ENCODE assay signal across 1 cellular context in the genomic region with DNA sequence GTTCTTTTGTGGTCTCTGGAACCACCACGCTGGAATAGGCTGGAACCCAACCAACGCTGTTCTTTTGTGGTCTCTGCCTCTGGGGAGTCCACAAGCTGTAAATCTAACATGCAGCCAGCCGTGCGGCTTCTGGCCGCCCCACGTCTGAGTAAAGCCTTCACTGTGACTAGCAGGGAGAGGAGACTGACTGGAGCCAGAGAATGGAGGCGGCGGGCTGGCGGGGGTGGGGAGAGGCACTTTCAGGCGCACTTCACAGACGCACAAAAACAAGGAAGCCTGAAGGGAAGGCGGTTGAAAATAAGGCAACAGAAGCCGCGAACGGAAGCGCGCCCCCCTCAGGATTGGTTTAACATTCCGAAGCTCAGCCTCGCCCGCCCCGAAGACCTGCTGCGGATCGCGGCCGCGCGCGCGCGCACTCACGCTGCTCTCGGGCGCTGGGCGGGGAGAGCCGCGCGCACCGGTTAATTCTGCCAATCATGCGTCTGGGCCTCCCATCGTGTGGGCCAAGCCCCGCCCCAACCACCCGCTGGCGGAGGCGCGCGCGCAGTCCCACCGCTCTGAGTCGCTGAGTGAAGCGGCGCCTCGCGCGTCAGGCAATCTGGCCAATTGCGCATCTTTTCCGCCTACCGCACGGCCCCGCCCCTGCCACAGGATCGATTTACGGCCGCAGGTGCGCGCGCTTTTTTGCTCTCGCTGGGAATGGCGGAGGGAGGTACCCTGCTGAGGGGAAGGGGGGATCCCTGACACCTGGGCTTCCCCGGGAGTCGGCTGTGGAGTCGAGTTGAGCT.
TF ChIP-seq lines count a peak whose summit lies in the region.

A gene with protein sequence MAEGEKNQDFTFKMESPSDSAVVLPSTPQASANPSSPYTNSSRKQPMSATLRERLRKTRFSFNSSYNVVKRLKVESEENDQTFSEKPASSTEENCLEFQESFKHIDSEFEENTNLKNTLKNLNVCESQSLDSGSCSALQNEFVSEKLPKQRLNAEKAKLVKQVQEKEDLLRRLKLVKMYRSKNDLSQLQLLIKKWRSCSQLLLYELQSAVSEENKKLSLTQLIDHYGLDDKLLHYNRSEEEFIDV (plus strand): TSS at position 687 of the 788 bp plus-strand sequence. CDS start 13 bp downstream, at position 700.

TF ChIP-seq in GM12878, 131 proteins besides CTCF, POLR2A, EP300 and RAD21 (continued from another document and continues in another):
- TF ChIP-seq, protein P1, sequence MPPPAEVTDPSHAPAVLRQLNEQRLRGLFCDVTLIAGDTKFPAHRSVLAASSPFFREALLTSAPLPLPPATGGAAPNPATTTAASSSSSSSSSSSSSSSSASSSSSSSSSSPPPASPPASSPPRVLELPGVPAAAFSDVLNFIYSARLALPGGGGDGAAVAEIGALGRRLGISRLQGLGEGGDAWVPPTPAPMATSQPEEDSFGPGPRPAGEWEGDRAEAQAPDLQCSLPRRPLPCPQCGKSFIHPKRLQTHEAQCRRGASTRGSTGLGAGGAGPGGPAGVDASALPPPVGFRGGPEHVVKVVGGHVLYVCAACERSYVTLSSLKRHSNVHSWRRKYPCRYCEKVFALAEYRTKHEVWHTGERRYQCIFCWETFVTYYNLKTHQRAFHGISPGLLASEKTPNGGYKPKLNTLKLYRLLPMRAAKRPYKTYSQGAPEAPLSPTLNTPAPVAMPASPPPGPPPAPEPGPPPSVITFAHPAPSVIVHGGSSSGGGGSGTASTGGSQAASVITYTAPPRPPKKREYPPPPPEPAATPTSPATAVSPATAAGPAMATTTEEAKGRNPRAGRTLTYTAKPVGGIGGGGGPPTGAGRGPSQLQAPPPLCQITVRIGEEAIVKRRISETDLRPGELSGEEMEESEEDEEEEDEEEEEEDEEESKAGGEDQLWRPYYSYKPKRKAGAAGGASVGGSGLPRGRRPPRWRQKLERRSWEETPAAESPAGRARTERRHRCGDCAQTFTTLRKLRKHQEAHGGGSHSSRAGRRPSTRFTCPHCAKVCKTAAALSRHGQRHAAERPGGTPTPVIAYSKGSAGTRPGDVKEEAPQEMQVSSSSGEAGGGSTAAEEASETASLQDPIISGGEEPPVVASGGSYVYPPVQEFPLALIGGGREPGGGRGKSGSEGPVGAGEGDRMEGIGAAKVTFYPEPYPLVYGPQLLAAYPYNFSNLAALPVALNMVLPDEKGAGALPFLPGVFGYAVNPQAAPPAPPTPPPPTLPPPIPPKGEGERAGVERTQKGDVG (CRISPR knock-in tag; IDR thresholded peaks at IDR 0.05): no peak
- TF ChIP-seq ZNF687 (IDR thresholded peaks at IDR 0.05): no peak
- TF ChIP-seq CBFB (IDR thresholded peaks at IDR 0.05; ENCODE audit: low read depth): peak; percentile 55; the same call in 1 of the 2 replicates
- no peak for TF ChIP-seq USF2 (IDR thresholded peaks at IDR 0.05; ENCODE audit: borderline replicate concordance, low read depth, low read length)
- TF ChIP-seq CHD4 (IDR thresholded peaks at IDR 0.05): no peak
- TF ChIP-seq NBN (IDR thresholded peaks at IDR 0.05): peak; percentile 32; the same call in 1 of the 2 replicates
- no peak for TF ChIP-seq RAD51 (IDR thresholded peaks at IDR 0.05)
- TF ChIP-seq PML (IDR thresholded peaks at IDR 0.05; ENCODE audit: low read length): peak; percentile 89
- TF ChIP-seq WRNIP1 (IDR thresholded peaks at IDR 0.05; ENCODE audit: borderline replicate concordance, low read depth, low read length): no peak
- TF ChIP-seq, protein P2, sequence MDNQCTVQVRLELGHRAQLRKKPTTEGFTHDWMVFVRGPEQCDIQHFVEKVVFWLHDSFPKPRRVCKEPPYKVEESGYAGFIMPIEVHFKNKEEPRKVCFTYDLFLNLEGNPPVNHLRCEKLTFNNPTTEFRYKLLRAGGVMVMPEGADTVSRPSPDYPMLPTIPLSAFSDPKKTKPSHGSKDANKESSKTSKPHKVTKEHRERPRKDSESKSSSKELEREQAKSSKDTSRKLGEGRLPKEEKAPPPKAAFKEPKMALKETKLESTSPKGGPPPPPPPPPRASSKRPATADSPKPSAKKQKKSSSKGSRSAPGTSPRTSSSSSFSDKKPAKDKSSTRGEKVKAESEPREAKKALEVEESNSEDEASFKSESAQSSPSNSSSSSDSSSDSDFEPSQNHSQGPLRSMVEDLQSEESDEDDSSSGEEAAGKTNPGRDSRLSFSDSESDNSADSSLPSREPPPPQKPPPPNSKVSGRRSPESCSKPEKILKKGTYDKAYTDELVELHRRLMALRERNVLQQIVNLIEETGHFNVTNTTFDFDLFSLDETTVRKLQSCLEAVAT (IDR thresholded peaks at IDR 0.05): no peak; the same call in 1 of the 2 replicates
- TF ChIP-seq BACH1 (IDR thresholded peaks at IDR 0.05; ENCODE audit: borderline replicate concordance): peak; percentile 19; the same call in 1 of the 2 replicates
- TF ChIP-seq, protein P3, sequence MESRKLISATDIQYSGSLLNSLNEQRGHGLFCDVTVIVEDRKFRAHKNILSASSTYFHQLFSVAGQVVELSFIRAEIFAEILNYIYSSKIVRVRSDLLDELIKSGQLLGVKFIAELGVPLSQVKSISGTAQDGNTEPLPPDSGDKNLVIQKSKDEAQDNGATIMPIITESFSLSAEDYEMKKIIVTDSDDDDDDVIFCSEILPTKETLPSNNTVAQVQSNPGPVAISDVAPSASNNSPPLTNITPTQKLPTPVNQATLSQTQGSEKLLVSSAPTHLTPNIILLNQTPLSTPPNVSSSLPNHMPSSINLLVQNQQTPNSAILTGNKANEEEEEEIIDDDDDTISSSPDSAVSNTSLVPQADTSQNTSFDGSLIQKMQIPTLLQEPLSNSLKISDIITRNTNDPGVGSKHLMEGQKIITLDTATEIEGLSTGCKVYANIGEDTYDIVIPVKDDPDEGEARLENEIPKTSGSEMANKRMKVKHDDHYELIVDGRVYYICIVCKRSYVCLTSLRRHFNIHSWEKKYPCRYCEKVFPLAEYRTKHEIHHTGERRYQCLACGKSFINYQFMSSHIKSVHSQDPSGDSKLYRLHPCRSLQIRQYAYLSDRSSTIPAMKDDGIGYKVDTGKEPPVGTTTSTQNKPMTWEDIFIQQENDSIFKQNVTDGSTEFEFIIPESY (IDR thresholded peaks at IDR 0.05): no peak
- TF ChIP-seq SUZ12 (IDR thresholded peaks at IDR 0.05; ENCODE audit: unreplicated experiment): no peak
- 0 out of 2 replicates have a peak, but pooled peaks have one; percentile 26 for TF ChIP-seq JUND (IDR thresholded peaks at IDR 0.05; ENCODE audit: low read depth, low read length)
- peak; percentile 63 for TF ChIP-seq NRF1 (conservative IDR thresholded peaks at IDR 0.05; ENCODE audit: low read depth, low read length)
- no peak for TF ChIP-seq KDM1A (IDR thresholded peaks at IDR 0.05; ENCODE audit: borderline replicate concordance)
- peak; percentile 60; the same call in 1 of the 2 replicates for TF ChIP-seq ASH2L (IDR thresholded peaks at IDR 0.05; ENCODE audit: borderline replicate concordance, low read depth)
- no peak for TF ChIP-seq KAT2A (conservative IDR thresholded peaks at IDR 0.05; ENCODE audit: control insufficient read depth, low read depth, low read length)
- TF ChIP-seq BCL3 (IDR thresholded peaks at IDR 0.05; ENCODE audit: borderline replicate concordance, insufficient read depth, low read depth, low read length, poor library complexity, severe bottlenecking): no peak
- peak; percentile 46 for TF ChIP-seq MEF2B (IDR thresholded peaks at IDR 0.05; ENCODE audit: partially characterized antibody, poor library complexity, severe bottlenecking)
- TF ChIP-seq, protein P4, sequence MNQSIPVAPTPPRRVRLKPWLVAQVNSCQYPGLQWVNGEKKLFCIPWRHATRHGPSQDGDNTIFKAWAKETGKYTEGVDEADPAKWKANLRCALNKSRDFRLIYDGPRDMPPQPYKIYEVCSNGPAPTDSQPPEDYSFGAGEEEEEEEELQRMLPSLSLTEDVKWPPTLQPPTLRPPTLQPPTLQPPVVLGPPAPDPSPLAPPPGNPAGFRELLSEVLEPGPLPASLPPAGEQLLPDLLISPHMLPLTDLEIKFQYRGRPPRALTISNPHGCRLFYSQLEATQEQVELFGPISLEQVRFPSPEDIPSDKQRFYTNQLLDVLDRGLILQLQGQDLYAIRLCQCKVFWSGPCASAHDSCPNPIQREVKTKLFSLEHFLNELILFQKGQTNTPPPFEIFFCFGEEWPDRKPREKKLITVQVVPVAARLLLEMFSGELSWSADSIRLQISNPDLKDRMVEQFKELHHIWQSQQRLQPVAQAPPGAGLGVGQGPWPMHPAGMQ (IDR thresholded peaks at IDR 0.05; ENCODE audit: borderline replicate concordance): no peak
- TF ChIP-seq SMAD1 (IDR thresholded peaks at IDR 0.05; ENCODE audit: low read depth, partially characterized antibody): peak; percentile 73
- TF ChIP-seq TCF7 (IDR thresholded peaks at IDR 0.05; ENCODE audit: borderline replicate concordance): no peak
- TF ChIP-seq BCLAF1 (IDR thresholded peaks at IDR 0.05): no peak
- TF ChIP-seq SRF (IDR thresholded peaks at IDR 0.05; ENCODE audit: low read depth in 2 of 2, low read length in 2 of 2): peak in 1 of 2 experiments; percentile 67; a peak in 2 of 4 replicates
- TF ChIP-seq HCFC1 (IDR thresholded peaks at IDR 0.05; ENCODE audit: low read length): peak; percentile 15; the same call in 1 of the 2 replicates
- TF ChIP-seq PBX3 (IDR thresholded peaks at IDR 0.05; ENCODE audit: insufficient replicate concordance, low read depth, low read length): peak; percentile 83
- 0 out of 2 replicates have a peak, but pooled peaks have one; percentile 13 for TF ChIP-seq FOXM1 (IDR thresholded peaks at IDR 0.05; ENCODE audit: low read depth, low read length)
- TF ChIP-seq TBL1XR1 (IDR thresholded peaks at IDR 0.05; ENCODE audit: low read depth, low read length): 0 out of 2 replicates have a peak, but pooled peaks have one; percentile 39
- TF ChIP-seq SIX5 (IDR thresholded peaks at IDR 0.05; ENCODE audit: low read depth, low read length, severe bottlenecking): no peak
- TF ChIP-seq ZNF217 (IDR thresholded peaks at IDR 0.05): no peak
